33 cellular contexts compared by ENCODE assay signal in the genomic region with DNA sequence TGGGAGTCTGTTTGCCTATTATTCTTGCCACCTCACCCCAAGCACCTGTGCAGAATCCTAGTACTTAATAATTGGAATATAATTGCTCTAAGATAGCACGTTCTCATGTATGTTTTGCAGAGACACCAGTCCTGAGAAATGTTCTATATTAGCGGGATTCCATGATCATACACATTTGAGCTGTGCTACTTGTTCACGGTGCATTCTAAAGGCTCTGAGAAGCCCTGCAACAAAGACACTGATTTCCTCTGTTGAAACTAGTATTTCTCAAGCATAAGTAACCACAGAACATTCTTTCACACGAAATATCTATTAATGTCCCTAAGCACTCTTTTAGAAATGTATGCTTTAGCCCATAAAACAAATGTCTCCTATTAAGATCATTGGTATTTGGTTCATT.
"Had no signal": no experiment of that assay in that cellular context is flagged by ENCODE, and none has a peak within 500 bp of the region (broad histone marks: within the 10 kb centered on the region; RNA-seq: fewer than 3 reads in every experiment).

No MANE protein-coding gene starts in this region.

- DNase-seq: Karpas-422, Kasumi-1, MG63, MM.1S, MV-4-11, NCI-H1048, NCI-H1092, NCI-H1092 treated with DMSO at 0.1 percent for 48 hours, NCI-H1105, NCI-H1105 treated with DMSO at 0.1 percent for 48 hours, NCI-H1417, NCI-H1417 treated with DMSO at 0.1 percent for 48 hours, NCI-H1436, NCI-H1436 treated with DMSO at 0.1 percent for 48 hours, NCI-H146, NCI-H1694, NCI-H1694 treated with DMSO at 0.1 percent for 48 hours, NCI-H187, NCI-H187 treated with DMSO at 0.1 percent for 48 hours, NCI-H1930, NCI-H2029, NCI-H2029 treated with DMSO at 0.1 percent for 48 hours, NCI-H2081, NCI-H2081 treated with DMSO at 0.1 percent for 48 hours, NCI-H2107, NCI-H2171, NCI-H2171 treated with DMSO at 0.1 percent for 48 hours, NCI-H226, NCI-H345, NCI-H446, NCI-H446 treated with DMSO at 0.1 percent for 48 hours, NCI-H510A, NCI-H510A treated with DMSO at 0.1 percent for 48 hours had no signal

- H3K27me3 ChIP-seq: MG63 had no signal

- H3K4me3 ChIP-seq: MG63 had no signal

- H3K36me3 ChIP-seq: MG63 had no signal

- H3K9me3 ChIP-seq: MG63 had no signal
